19 cellular contexts compared by ENCODE assay signal in genomic region chr17:55201609-55201932, GRCh38.
"Had no signal": no experiment of that assay in that cellular context is flagged by ENCODE, and none has a peak within 500 bp of the region (broad histone marks: within the 10 kb centered on the region; RNA-seq: fewer than 3 reads in every experiment).

No MANE protein-coding gene starts in this region.

- FAIRE-seq: keratinocyte, pancreas had no signal

- H3K27ac ChIP-seq: esophagus squamous epithelium, hepatocyte, lower lobe of right lung, neutrophil, pancreas, testis had no signal

- H3K36me3 ChIP-seq: esophagus squamous epithelium, lower lobe of right lung, neutrophil, pancreas had no signal

- H3K4me3 ChIP-seq: esophagus squamous epithelium, hepatocyte, lower lobe of right lung, pancreas, smooth muscle cell, testis had no signal

- H3K9me3 ChIP-seq: esophagus squamous epithelium, lower lobe of right lung, neutrophil, pancreas, testis had no signal

- DNase-seq: activated CD4-positive, alpha-beta memory T cell treated with anti-CD3 and anti-CD28 coated beads for 36 hours; activated CD4-positive, alpha-beta T cell treated with anti-CD3 and anti-CD28 coated beads for 36 hours; activated gamma-delta T cell treated with Interleukin-2 at 50 U/mL for 16 hours; activated T-cell treated with anti-CD3 and anti-CD28 coated beads for 4 hours; dermis blood vessel endothelial cell; effector memory CD4-positive, alpha-beta T cell; esophagus squamous epithelium; lower lobe of right lung; naive thymus-derived CD8-positive, alpha-beta T cell; pancreas; stimulated activated CD4-positive, alpha-beta T cell treated with anti-CD3 and anti-CD28 coated beads, Interleukin-4, amount 100 ng/mL, for 24 hours; T-helper 2 cell; testis had no signal

- H3K27me3 ChIP-seq: esophagus squamous epithelium, hepatocyte, neutrophil, pancreas, testis had no signal

- ATAC-seq: activated CD4-positive, alpha-beta T cell treated with anti-CD3 and anti-CD28 coated beads for 36 hours; activated naive CD4-positive, alpha-beta T cell treated with anti-CD3 and anti-CD28 coated beads, Interleukin-2, amount 50 U/mL, for 72 hours; lower lobe of right lung; naive thymus-derived CD8-positive, alpha-beta T cell; pancreas; sciatic nerve had no signal

- H3K4me1 ChIP-seq: lower lobe of right lung, pancreas, testis had no signal

- H2AFZ ChIP-seq: hepatocyte had no signal

- H3K4me2 ChIP-seq: hepatocyte, smooth muscle cell had no signal

- H3K79me2 ChIP-seq: hepatocyte had no signal
